Comparison of ENCODE assay signal across 1 cellular context in genomic region chr19:34676697-34677385, GRCh38.
TF ChIP-seq lines count a peak whose summit lies in the region.

TSS of gene SCGB2B2 (minus strand) at chr19:34677159. CDS start at chr19:34594563, 82,596 bp downstream.

TF ChIP-seq in GM23338, 12 proteins besides CTCF, POLR2A, EP300 and RAD21 (continued from another document):
- TF ChIP-seq CREB1 (CRISPR knock-in tag; IDR thresholded peaks at IDR 0.05; ENCODE audit: low read depth), result no peak; the same call in 1 of the 2 replicates
- TF ChIP-seq STAT1 (IDR thresholded peaks at IDR 0.05; ENCODE audit: unreplicated experiment), result no peak
- TF ChIP-seq NANOG (IDR thresholded peaks at IDR 0.05; ENCODE audit: borderline replicate concordance), result no peak
- no peak for TF ChIP-seq EZH2phosphoT487 (IDR thresholded peaks at IDR 0.05; ENCODE audit: unreplicated experiment)
- TF ChIP-seq JUNB (IDR thresholded peaks at IDR 0.05; ENCODE audit: unreplicated experiment), result no peak
